ENCODE assay signal across 8 cellular contexts in the genomic region with DNA sequence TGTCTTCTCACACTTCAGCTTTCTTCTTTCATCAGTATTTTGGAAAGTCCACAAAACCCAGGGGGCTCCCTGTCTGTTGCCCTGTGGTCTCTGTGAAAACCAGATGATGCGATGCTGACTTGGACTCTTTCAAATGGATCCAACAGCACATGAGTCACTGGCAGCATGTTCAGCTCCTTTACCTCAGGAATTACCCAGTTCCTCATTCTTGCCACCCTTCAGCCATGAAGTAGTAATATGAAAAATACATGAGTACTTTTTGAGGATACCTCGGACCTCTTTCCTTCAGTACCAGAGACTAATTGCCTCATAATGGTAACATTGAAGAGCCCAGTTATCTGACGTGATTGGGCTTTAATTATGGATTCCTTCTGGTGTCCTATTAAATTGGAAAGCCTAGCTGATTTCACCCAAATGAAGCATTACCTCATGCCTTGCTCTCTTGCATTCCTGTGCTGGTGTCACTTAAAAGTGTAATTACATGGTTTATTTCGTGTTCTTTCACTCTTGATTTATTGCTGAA.
DNase-seq lines count a peak whose midpoint lies in the region; ATAC-seq and TF ChIP-seq lines count a peak whose summit lies in the region.

No MANE protein-coding gene starts in this region.

- no peak overlapping the region for H2AFZ ChIP-seq in SK-N-SH (ENCODE audit: low read depth)

- POLR2A ChIA-PET in SK-N-SH (lab: Yijun Ruan, JAX) = no interaction called here
- POLR2A ChIA-PET in naive thymus-derived CD4-positive, alpha-beta T cell (lab: Charles Lee) = interaction anchor here (0.6 to 1.2 kb wide), 3 partner anchors 20 to 62 kb away, joined by 3 read pairs; no protein-coding TSS in a partner anchor

- H3K4me3 ChIP-seq in SK-N-SH (ENCODE audit: low read depth in 2 of 2, low read length in 1 of 2) = no peak overlapping the region
- H3K4me3 ChIP-seq in naive thymus-derived CD4-positive, alpha-beta T cell (ENCODE audit: low read length) = no peak overlapping the region

- H3K79me2 ChIP-seq in SK-N-SH (ENCODE audit: insufficient read depth) = no peaks in the 10 kb centered on the region

- H3K27ac Mint-ChIP-seq in naive thymus-derived CD4-positive, alpha-beta T cell = peak overlapping the region in 6 of 9 donors; percentile 8 to 73 (median 34)

- no peak overlapping the region for H3K4me2 ChIP-seq in SK-N-SH

- CTCF ChIA-PET in SK-N-SH (lab: Yijun Ruan, JAX) = no interaction called here
- CTCF ChIA-PET in naive thymus-derived CD4-positive, alpha-beta T cell (lab: Charles Lee) = interaction anchor here (0.6 to 0.9 kb wide), 4 partner anchors 10 to 62 kb away, joined by 3 to 4 read pairs (median 3); no protein-coding TSS in a partner anchor

- no peaks in the 10 kb centered on the region for H3K27me3 Mint-ChIP-seq in naive thymus-derived CD4-positive, alpha-beta T cell

- H3K27ac ChIP-seq in SK-N-SH (ENCODE audit: low read depth in 2 of 2, low read length in 1 of 2) = no peak overlapping the region
- no peak overlapping the region for H3K27ac ChIP-seq in naive thymus-derived CD4-positive, alpha-beta T cell (ENCODE audit: low read depth, low read length)

- no peaks in the 10 kb centered on the region for H3K27me3 ChIP-seq in SK-N-SH (ENCODE audit: insufficient read depth)
- no peaks in the 10 kb centered on the region for H3K27me3 ChIP-seq in naive thymus-derived CD4-positive, alpha-beta T cell (ENCODE audit: control insufficient read depth in 2 of 2, insufficient read depth in 2 of 2, low read length in 2 of 2)

- peak; percentile 65 for ATAC-seq in HG02970 (IDR thresholded peaks at IDR 0.05; ENCODE audit: low FRiP score, unreplicated experiment)
- peak; percentile 58 for ATAC-seq in naive thymus-derived CD4-positive, alpha-beta T cell

- no peak for TF ChIP-seq RAD21 in SK-N-SH (IDR thresholded peaks at IDR 0.05; ENCODE audit: low read length)

- H3K9me3 Mint-ChIP-seq in naive thymus-derived CD4-positive, alpha-beta T cell = no peaks in the 10 kb centered on the region

- H3K4me1 Mint-ChIP-seq in naive thymus-derived CD4-positive, alpha-beta T cell = peaks cover 45 to 70% (median 53%) of the 10 kb centered on the region in 7 donors

- TF ChIP-seq EP300 in SK-N-SH (IDR thresholded peaks at IDR 0.05; ENCODE audit: borderline replicate concordance in 1 of 2, low read depth in 1 of 2, low read length in 1 of 2) = no peak

- peaks cover 10% of the 10 kb centered on the region for H3F3A ChIP-seq in SK-N-SH (replicated peaks; ENCODE audit: insufficient read depth)

- H3K36me3 ChIP-seq in SK-N-SH (replicated peaks in 1 of 2; ENCODE audit: control insufficient read depth in 1 of 2, insufficient read depth in 2 of 2, low read length in 1 of 2) = peaks cover 8 to 11% of the 10 kb centered on the region in 2 experiments
- H3K36me3 ChIP-seq in naive thymus-derived CD4-positive, alpha-beta T cell (ENCODE audit: control insufficient read depth in 2 of 3, insufficient read depth in 3 of 3, low read length in 3 of 3) = peaks cover 0 to 14% (median 3%) of the 10 kb centered on the region in 3 experiments

- WGBS in SK-N-SH (ENCODE audit: low lambda C conversion rate) = 88% methylated on average over 4 of the region's 4 CpGs

- H3K4me1 ChIP-seq in SK-N-SH (ENCODE audit: control insufficient read depth in 1 of 2, insufficient read depth in 2 of 2, low read depth in 1 of 2, low read length in 1 of 2) = peaks cover 0 to 12% of the 10 kb centered on the region in 2 experiments; a peak in 1 of 4 replicates
- peaks cover 10 to 41% of the 10 kb centered on the region in 2 donors for H3K4me1 ChIP-seq in naive thymus-derived CD4-positive, alpha-beta T cell (ENCODE audit: control insufficient read depth in 2 of 2, insufficient read depth in 2 of 2, low read length in 2 of 2)

- peaks cover 0 to 50% (median 36%) of the 10 kb centered on the region in 5 donors for H3K36me3 Mint-ChIP-seq in naive thymus-derived CD4-positive, alpha-beta T cell

- H3K9ac ChIP-seq in SK-N-SH = no peak overlapping the region

- TF ChIP-seq CTCF in SK-N-SH (IDR thresholded peaks at IDR 0.05) = no peak

- no peaks in the 10 kb centered on the region for H3K9me2 ChIP-seq in SK-N-SH

- intact Hi-C loops in naive thymus-derived CD4-positive, alpha-beta T cell (cut with micrococcal nuclease) = no loop called here

- no peaks in the 10 kb centered on the region for H4K20me1 ChIP-seq in SK-N-SH (ENCODE audit: insufficient read depth)

- H3K4me3 Mint-ChIP-seq in naive thymus-derived CD4-positive, alpha-beta T cell = peak overlapping the region in 1 of 10 donors; percentile 6

- DNase-seq in activated T-cell treated with anti-CD3 and anti-CD28 coated beads for 48 hours (ENCODE audit: low read depth) (peak; percentile 29), activated T-cell treated with anti-CD3 and anti-CD28 coated beads for 4 hours (no peak), SK-N-SH (no peak), anterior cingulate cortex (lab: John Stamatoyannopoulos, UW) (no peak), NCI-H1048 (lab: John Stamatoyannopoulos, UW) (no peak), NCI-H2227 treated with DMSO at 0.1 percent for 48 hours (lab: John Stamatoyannopoulos, UW) (no peak)
- no peak for DNase-seq in naive thymus-derived CD4-positive, alpha-beta T cell

- no peaks in the 10 kb centered on the region for H3K9me3 ChIP-seq in SK-N-SH
- no peaks in the 10 kb centered on the region for H3K9me3 ChIP-seq in naive thymus-derived CD4-positive, alpha-beta T cell (ENCODE audit: control insufficient read depth in 2 of 3, low read length in 3 of 3)

TF ChIP-seq in SK-N-SH, 30 proteins besides CTCF, POLR2A, EP300 and RAD21:
- TF ChIP-seq JUND (IDR thresholded peaks at IDR 0.05) = 0 out of 2 replicates have a peak, but pooled peaks have one; percentile 13
- TF ChIP-seq FOSL2 (IDR thresholded peaks at IDR 0.05; ENCODE audit: borderline replicate concordance, low read depth) = peak; percentile 27; the same call in 1 of the 2 replicates
- no peak for TF ChIP-seq POLR2AphosphoS5 (IDR thresholded peaks at IDR 0.05; ENCODE audit: low read depth, low read length)
- 0 out of 2 replicates have a peak, but pooled peaks have one; percentile 37 for TF ChIP-seq ELF1 (IDR thresholded peaks at IDR 0.05)
